20 cellular contexts compared by ENCODE assay signal in the genomic region with DNA sequence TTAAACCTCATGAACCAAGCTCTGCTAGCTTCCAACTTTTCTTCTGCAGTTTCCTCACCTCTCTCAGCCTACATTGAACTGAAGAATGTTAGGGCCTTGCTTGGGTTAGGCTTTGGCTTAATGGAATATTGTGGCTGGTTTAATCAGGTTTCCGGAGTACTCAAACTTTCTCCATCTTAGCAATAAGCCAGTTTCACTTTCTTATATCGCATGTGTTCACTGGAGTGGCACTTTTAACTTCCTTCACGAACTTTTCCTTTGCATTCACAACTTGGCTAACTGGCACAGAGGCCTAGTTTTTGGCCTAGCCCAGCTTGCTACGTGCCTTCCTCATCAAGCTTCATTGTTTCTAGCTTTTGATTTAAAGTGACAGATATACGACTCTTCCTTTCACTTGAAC.
"Had no signal": no experiment of that assay in that cellular context is flagged by ENCODE, and none has a peak within 500 bp of the region (broad histone marks: within the 10 kb centered on the region; RNA-seq: fewer than 3 reads in every experiment).

No MANE protein-coding gene starts in this region.

- DNase-seq: activated CD4-positive, alpha-beta T cell treated with anti-CD3 and anti-CD28 coated beads for 1 hour; activated CD4-positive, alpha-beta T cell treated with anti-CD3 and anti-CD28 coated beads, Interleukin-2, amount 50 U/mL, for 48 hours; activated CD8-positive, alpha-beta memory T cell treated with anti-CD3 and anti-CD28 coated beads, Interleukin-2, amount 10 ng/mL, durations not matched to agents 7 days and 5 days; activated effector memory CD4-positive, alpha-beta T cell treated with anti-CD3 and anti-CD28 coated beads, Interleukin-2, amount 50 U/mL, for 16 hours; activated T-cell treated with anti-CD3 and anti-CD28 coated beads, Interleukin-2, amount 50 U/mL, for 24 hours; anterior cingulate cortex; cerebellar nuclear complex; effector memory CD8-positive, alpha-beta T cell; hypothalamus; naive thymus-derived CD8-positive, alpha-beta T cell; posterior cingulate gyrus; transverse colon had no signal

- H3K4me1 ChIP-seq: right atrium auricular region, transverse colon had no signal

- H3K4me1 Mint-ChIP-seq: activated CD8-positive, alpha-beta memory T cell treated with anti-CD3 and anti-CD28 coated beads, Interleukin-2, amount 10 ng/mL, durations not matched to agents 7 days and 5 days; stimulated activated effector memory CD8-positive, alpha-beta T cell treated with anti-CD3 and anti-CD28 coated beads, Interleukin-12 subunit alpha, Interleukin-12 subunit beta, amount 100 ng/mL, for 72 hours had no signal

- H3K27me3 Mint-ChIP-seq: dendritic cell treated with granulocyte-macrophage colony-stimulating factor and Interleukin-4, amounts not matched to agents 40 ng/mL and 50 ng/mL, for 4 days had no signal

- H3K4me3 ChIP-seq: lung, right atrium auricular region, skin epidermis, transverse colon had no signal

- H3K9me3 Mint-ChIP-seq: activated T-cell treated with anti-CD3 and anti-CD28 coated beads, Interleukin-2, amount 50 U/mL, for 24 hours; effector memory CD8-positive, alpha-beta T cell; stimulated activated effector memory CD8-positive, alpha-beta T cell treated with anti-CD3 and anti-CD28 coated beads, Interleukin-12 subunit alpha, Interleukin-12 subunit beta, amount 100 ng/mL, for 72 hours had no signal

- H3K27ac Mint-ChIP-seq: activated CD8-positive, alpha-beta memory T cell treated with anti-CD3 and anti-CD28 coated beads, Interleukin-2, amount 10 ng/mL, durations not matched to agents 7 days and 5 days; activated naive CD4-positive, alpha-beta T cell treated with anti-CD3 and anti-CD28 coated beads, Interleukin-2, amount 50 U/mL, for 72 hours; activated T-cell treated with anti-CD3 and anti-CD28 coated beads, Interleukin-2, amount 50 U/mL, for 24 hours; dendritic cell treated with granulocyte-macrophage colony-stimulating factor and Interleukin-4, amounts not matched to agents 40 ng/mL and 50 ng/mL, for 4 days; effector memory CD8-positive, alpha-beta T cell; stimulated activated effector memory CD8-positive, alpha-beta T cell treated with anti-CD3 and anti-CD28 coated beads, Interleukin-12 subunit alpha, Interleukin-12 subunit beta, amount 100 ng/mL, for 72 hours had no signal

- H3K9me3 ChIP-seq: neutrophil, transverse colon had no signal

- H3K36me3 ChIP-seq: neutrophil, right atrium auricular region, transverse colon had no signal

- H3K27me3 ChIP-seq: neutrophil, right atrium auricular region, transverse colon had no signal

- ATAC-seq: activated CD8-positive, alpha-beta memory T cell treated with anti-CD3 and anti-CD28 coated beads, Interleukin-2, amount 10 ng/mL, durations not matched to agents 7 days and 5 days; activated naive CD4-positive, alpha-beta T cell treated with anti-CD3 and anti-CD28 coated beads, Interleukin-2, amount 50 U/mL, for 72 hours; effector memory CD8-positive, alpha-beta T cell; naive thymus-derived CD8-positive, alpha-beta T cell; stimulated activated effector memory CD8-positive, alpha-beta T cell treated with anti-CD3 and anti-CD28 coated beads, Interleukin-12 subunit alpha, Interleukin-12 subunit beta, amount 100 ng/mL, for 72 hours had no signal

- H3K27ac ChIP-seq: epithelial cell of prostate, neutrophil, right atrium auricular region, skin epidermis, transverse colon had no signal

- H3K36me3 Mint-ChIP-seq: activated CD8-positive, alpha-beta memory T cell treated with anti-CD3 and anti-CD28 coated beads, Interleukin-2, amount 10 ng/mL, durations not matched to agents 7 days and 5 days; activated naive CD4-positive, alpha-beta T cell treated with anti-CD3 and anti-CD28 coated beads, Interleukin-2, amount 50 U/mL, for 72 hours; naive thymus-derived CD8-positive, alpha-beta T cell; stimulated activated effector memory CD8-positive, alpha-beta T cell treated with anti-CD3 and anti-CD28 coated beads, Interleukin-12 subunit alpha, Interleukin-12 subunit beta, amount 100 ng/mL, for 72 hours had no signal

- H3K4me3 Mint-ChIP-seq: activated CD8-positive, alpha-beta memory T cell treated with anti-CD3 and anti-CD28 coated beads, Interleukin-2, amount 10 ng/mL, durations not matched to agents 7 days and 5 days; activated T-cell treated with anti-CD3 and anti-CD28 coated beads, Interleukin-2, amount 50 U/mL, for 24 hours; dendritic cell treated with granulocyte-macrophage colony-stimulating factor and Interleukin-4, amounts not matched to agents 40 ng/mL and 50 ng/mL, for 4 days; effector memory CD8-positive, alpha-beta T cell; stimulated activated effector memory CD8-positive, alpha-beta T cell treated with anti-CD3 and anti-CD28 coated beads, Interleukin-12 subunit alpha, Interleukin-12 subunit beta, amount 100 ng/mL, for 72 hours had no signal
